Comparison of ENCODE assay signal across 2 cellular contexts in genomic region chr18:57790316-57790715, GRCh38.
TF ChIP-seq lines count a peak whose summit lies in the region.

No MANE protein-coding gene starts in this region.

TF ChIP-seq in HepG2, 621 proteins besides CTCF, POLR2A, EP300 and RAD21:
- TF ChIP-seq ZMYM3 (CRISPR knock-in tag; IDR thresholded peaks at IDR 0.05), result peak; percentile 31; the same call in 1 of the 2 replicates
- no peak for TF ChIP-seq DNMT1 (CRISPR knock-in tag; IDR thresholded peaks at IDR 0.05)
- no peak for TF ChIP-seq FLYWCH1 (CRISPR knock-in tag; IDR thresholded peaks at IDR 0.05)
- TF ChIP-seq PCBP2 (optimal IDR thresholded peaks at IDR 0.05; ENCODE audit: low read depth, low read length, poor library complexity, severe bottlenecking), result no peak
- TF ChIP-seq ATF2 (CRISPR knock-in tag; IDR thresholded peaks at IDR 0.05), result no peak
- TF ChIP-seq ZNF280D (CRISPR knock-in tag; IDR thresholded peaks at IDR 0.05), result no peak

TF ChIP-seq in H1, 55 proteins besides CTCF, POLR2A, EP300 and RAD21:
- TF ChIP-seq GTF2F1 (IDR thresholded peaks at IDR 0.05; ENCODE audit: borderline replicate concordance, low read depth, low read length) (no peak), HDAC6 (IDR thresholded peaks at IDR 0.05; ENCODE audit: low read depth, low read length) (no peak), KDM1A (IDR thresholded peaks at IDR 0.05; ENCODE audit: borderline replicate concordance, low read length) (0 out of 2 replicates have a peak, but pooled peaks have one; percentile 23)
